ENCODE assay signal across 11 cellular contexts in genomic region chr10:109062371-109062770, GRCh38.
A peak's percentile ranks its signal among the peaks of the same experiment; 100 is the strongest.
DNase-seq lines count a peak whose midpoint lies in the region; ATAC-seq and TF ChIP-seq lines count a peak whose summit lies in the region.
"Had no signal": no experiment of that assay in that cellular context is flagged by ENCODE, and none has a peak within 500 bp of the region (broad histone marks: within the 10 kb centered on the region; RNA-seq: fewer than 3 reads in every experiment).

No MANE protein-coding gene starts in this region.

- H3K18ac ChIP-seq in mesenchymal stem cell (ENCODE audit: low read depth in 1 of 2, low read length in 2 of 2), result no peak overlapping the region

- H3K27me3 ChIP-seq in RWPE2 (ENCODE audit: insufficient read depth, poor library complexity, severe bottlenecking) (no peaks in the 10 kb centered on the region), mesenchymal stem cell (ENCODE audit: control insufficient read depth in 1 of 2, insufficient read depth in 1 of 2, low read length in 2 of 2) (no peaks in the 10 kb centered on the region), ovary (no peaks in the 10 kb centered on the region), gastroesophageal sphincter (no peaks in the 10 kb centered on the region)
- no peaks in the 10 kb centered on the region for H3K27me3 ChIP-seq in CD4-positive, alpha-beta T cell (ENCODE audit: control insufficient read depth, insufficient read depth, low read length)

- no peaks in the 10 kb centered on the region for H3K27me3 Mint-ChIP-seq in CD4-positive, alpha-beta T cell

- no peak overlapping the region for H2BK5ac ChIP-seq in mesenchymal stem cell (ENCODE audit: low read depth, low read length, poor library complexity, severe bottlenecking)

- no peak overlapping the region for H3K4me3 ChIP-seq in RWPE2 (ENCODE audit: severe bottlenecking)
- no peak overlapping the region for H3K4me3 ChIP-seq in mesenchymal stem cell (ENCODE audit: insufficient read depth in 1 of 2, low read depth in 1 of 2, low read length in 2 of 2)
- no peak overlapping the region for H3K4me3 ChIP-seq in ovary
- no peak overlapping the region for H3K4me3 ChIP-seq in gastroesophageal sphincter
- H3K4me3 ChIP-seq: SK-N-MC had no signal

- no peak overlapping the region for H3K27ac Mint-ChIP-seq in CD4-positive, alpha-beta T cell

- H3K27ac ChIP-seq in RWPE2 (ENCODE audit: poor library complexity, severe bottlenecking) (no peak overlapping the region), mesenchymal stem cell (ENCODE audit: low read length, poor library complexity, severe bottlenecking) (no peak overlapping the region), ovary (no peak overlapping the region), gastroesophageal sphincter (no peak overlapping the region)
- no peak overlapping the region for H3K27ac ChIP-seq in CD4-positive, alpha-beta T cell (ENCODE audit: low read depth, low read length)
- H3K27ac ChIP-seq: SK-N-MC had no signal

- TF ChIP-seq EP300 in ovary (IDR thresholded peaks at IDR 0.05), result no peak
- no peak for TF ChIP-seq EP300 in gastroesophageal sphincter (IDR thresholded peaks at IDR 0.05)

- H3K4me2 ChIP-seq in mesenchymal stem cell (ENCODE audit: low read length, poor library complexity, severe bottlenecking), result no peak overlapping the region

- no peak overlapping the region for H4K8ac ChIP-seq in mesenchymal stem cell (ENCODE audit: low read length)

- no peaks in the 10 kb centered on the region for H3K4me1 Mint-ChIP-seq in CD4-positive, alpha-beta T cell (ENCODE audit: low read depth)

- no peak overlapping the region for H3K9ac ChIP-seq in mesenchymal stem cell (ENCODE audit: low read length)

- H3K4ac ChIP-seq in mesenchymal stem cell (ENCODE audit: low read depth in 1 of 2, low read length in 2 of 2), result no peak overlapping the region

- H2BK15ac ChIP-seq in mesenchymal stem cell (ENCODE audit: low read depth, poor library complexity, severe bottlenecking), result no peak overlapping the region

- ATAC-seq in GM18858 (IDR thresholded peaks at IDR 0.05; ENCODE audit: unreplicated experiment) (peak; percentile 67), HG03135 (IDR thresholded peaks at IDR 0.05; ENCODE audit: unreplicated experiment) (peak; percentile 66), RWPE2 (ENCODE audit: low read depth) (peak; percentile 42; the same call in 1 of the 3 replicates), gastroesophageal sphincter (no peak)
- ATAC-seq in CD4-positive, alpha-beta T cell (ENCODE audit: poor library complexity), result no peak

- CTCF ChIA-PET in CD4-positive, alpha-beta T cell (lab: Charles Lee), result no interaction called here

- H2BK120ac ChIP-seq in mesenchymal stem cell (ENCODE audit: low read depth, low read length), result no peak overlapping the region

- H3K4me3 Mint-ChIP-seq in CD4-positive, alpha-beta T cell, result no peak overlapping the region

- no peak overlapping the region for H4K91ac ChIP-seq in mesenchymal stem cell (ENCODE audit: low read length)

- no peak overlapping the region for H3K14ac ChIP-seq in mesenchymal stem cell (ENCODE audit: low read length in 2 of 2)

- POLR2A ChIA-PET in CD4-positive, alpha-beta T cell (lab: Charles Lee), result no interaction called here

- no peaks in the 10 kb centered on the region for H3K36me3 Mint-ChIP-seq in CD4-positive, alpha-beta T cell (ENCODE audit: low read depth)

- intact Hi-C loops in ovary (cut with DNase I), result no loop called here
- intact Hi-C loops in CD4-positive, alpha-beta T cell (cut with DNase I, micrococcal nuclease), result no loop called here

- no peak for DNase-seq in RWPE2 (ENCODE audit: low spot score)
- peak; percentile 96 for DNase-seq in mesenchymal stem cell
- DNase-seq in ovary, result no peak
- no peak for DNase-seq in CD4-positive, alpha-beta T cell
- DNase-seq in DMS153 treated with DMSO at 0.1 percent for 48 hours (lab: John Stamatoyannopoulos, UW; ENCODE audit: unreplicated experiment), result no peak
- DNase-seq: activated CD8-positive, alpha-beta memory T cell treated with anti-CD3 and anti-CD28 coated beads, Interleukin-2, amount 50 U/mL, for 48 hours; kidney had no signal

- no peaks in the 10 kb centered on the region for H3K79me1 ChIP-seq in mesenchymal stem cell (replicated peaks; ENCODE audit: low read length, poor library complexity, severe bottlenecking)

- H2AFZ ChIP-seq in mesenchymal stem cell (ENCODE audit: low read depth, low read length), result no peak overlapping the region

- H3K9me3 ChIP-seq in RWPE2 (ENCODE audit: severe bottlenecking) (no peaks in the 10 kb centered on the region), mesenchymal stem cell (ENCODE audit: control insufficient read depth, low read length) (peaks cover 14% of the 10 kb centered on the region), ovary (no peaks in the 10 kb centered on the region), gastroesophageal sphincter (no peaks in the 10 kb centered on the region)
- no peaks in the 10 kb centered on the region for H3K9me3 ChIP-seq in CD4-positive, alpha-beta T cell (ENCODE audit: control insufficient read depth, low read length)

- H3K23ac ChIP-seq in mesenchymal stem cell (ENCODE audit: low read length in 2 of 2), result no peak overlapping the region

- TF ChIP-seq CTCF in RWPE2 (IDR thresholded peaks at IDR 0.05; ENCODE audit: poor library complexity, severe bottlenecking) (no peak), ovary (IDR thresholded peaks at IDR 0.05) (no peak), gastroesophageal sphincter (IDR thresholded peaks at IDR 0.05) (no peak)
- no peak for TF ChIP-seq CTCF in CD4-positive, alpha-beta T cell (IDR thresholded peaks at IDR 0.05)

- no peak overlapping the region for H2AK5ac ChIP-seq in mesenchymal stem cell (ENCODE audit: low read length, severe bottlenecking)

- H3K9me3 Mint-ChIP-seq in CD4-positive, alpha-beta T cell, result no peaks in the 10 kb centered on the region

- no peaks in the 10 kb centered on the region for H3K4me1 ChIP-seq in RWPE2 (ENCODE audit: insufficient read depth, poor library complexity, severe bottlenecking)
- no peaks in the 10 kb centered on the region for H3K4me1 ChIP-seq in mesenchymal stem cell (ENCODE audit: control insufficient read depth, insufficient read depth, low read depth, low read length)
- no peaks in the 10 kb centered on the region for H3K4me1 ChIP-seq in ovary (ENCODE audit: insufficient read depth)
- no peaks in the 10 kb centered on the region for H3K4me1 ChIP-seq in gastroesophageal sphincter

- H2BK12ac ChIP-seq in mesenchymal stem cell (ENCODE audit: low read length in 2 of 2), result no peak overlapping the region

- TF ChIP-seq POLR2A in ovary (IDR thresholded peaks at IDR 0.05) (no peak), gastroesophageal sphincter (IDR thresholded peaks at IDR 0.05) (no peak)

- H3K36me3 ChIP-seq in RWPE2 (ENCODE audit: low read depth) (no peaks in the 10 kb centered on the region), mesenchymal stem cell (ENCODE audit: control insufficient read depth in 1 of 2, insufficient read depth in 2 of 2, low read depth in 1 of 2, low read length in 2 of 2) (no peaks in the 10 kb centered on the region), ovary (no peaks in the 10 kb centered on the region), gastroesophageal sphincter (no peaks in the 10 kb centered on the region)

Comparison
In these comparisons a context has a peak if more than half of its experiments do, and no peak if none do; other contexts are left out.
1. ATAC-seq: peak in GM18858 (single experiment), HG03135 (single experiment) and RWPE2 (single experiment); none in gastroesophageal sphincter (single experiment) and CD4-positive, alpha-beta T cell (single experiment).